Comparison of ENCODE assay signal across 1 cellular context in the genomic region with DNA sequence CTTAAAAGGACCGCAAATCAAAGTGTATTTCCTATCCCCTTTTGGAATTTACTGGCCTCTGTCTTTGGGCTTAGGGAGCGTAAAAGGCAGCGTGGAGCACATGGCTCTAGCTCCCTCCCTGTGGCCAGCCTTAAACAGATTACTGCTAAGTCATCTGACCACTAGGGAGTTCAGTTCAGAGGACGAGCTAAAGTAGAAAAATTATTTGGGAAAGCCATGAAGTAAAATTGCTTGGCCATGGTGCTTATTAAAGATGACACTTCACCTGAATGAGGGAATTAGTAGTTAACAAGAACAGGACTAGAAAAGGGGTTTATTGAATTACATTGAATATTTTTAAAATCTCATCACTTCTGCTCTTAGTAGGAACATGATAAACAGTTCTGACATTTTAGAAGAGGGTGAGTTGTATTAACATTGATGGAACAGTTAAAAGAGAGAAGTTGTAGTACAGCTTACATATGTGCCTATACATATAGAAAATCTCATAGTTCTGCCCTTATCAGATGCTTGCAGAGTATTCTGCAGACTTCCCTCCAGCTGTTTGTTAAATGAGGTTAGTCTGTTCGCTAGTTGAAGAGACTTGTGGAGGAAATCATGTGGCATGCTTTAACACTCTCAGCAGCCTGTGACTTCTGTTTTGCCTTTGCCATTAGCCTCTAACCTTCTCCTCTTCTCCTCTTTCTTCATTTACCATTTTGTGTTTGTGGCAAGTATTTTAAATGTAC.
TF ChIP-seq lines count a peak whose summit lies in the region.

No MANE protein-coding gene starts in this region.

TF ChIP-seq in H1, 55 proteins besides CTCF, POLR2A, EP300 and RAD21:
- TF ChIP-seq, protein P1, sequence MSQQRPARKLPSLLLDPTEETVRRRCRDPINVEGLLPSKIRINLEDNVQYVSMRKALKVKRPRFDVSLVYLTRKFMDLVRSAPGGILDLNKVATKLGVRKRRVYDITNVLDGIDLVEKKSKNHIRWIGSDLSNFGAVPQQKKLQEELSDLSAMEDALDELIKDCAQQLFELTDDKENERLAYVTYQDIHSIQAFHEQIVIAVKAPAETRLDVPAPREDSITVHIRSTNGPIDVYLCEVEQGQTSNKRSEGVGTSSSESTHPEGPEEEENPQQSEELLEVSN (IDR thresholded peaks at IDR 0.05): peak; percentile 72
- TF ChIP-seq, protein P2, sequence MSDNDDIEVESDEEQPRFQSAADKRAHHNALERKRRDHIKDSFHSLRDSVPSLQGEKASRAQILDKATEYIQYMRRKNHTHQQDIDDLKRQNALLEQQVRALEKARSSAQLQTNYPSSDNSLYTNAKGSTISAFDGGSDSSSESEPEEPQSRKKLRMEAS (IDR thresholded peaks at IDR 0.05): peak; percentile 89
- TF ChIP-seq, protein P3, sequence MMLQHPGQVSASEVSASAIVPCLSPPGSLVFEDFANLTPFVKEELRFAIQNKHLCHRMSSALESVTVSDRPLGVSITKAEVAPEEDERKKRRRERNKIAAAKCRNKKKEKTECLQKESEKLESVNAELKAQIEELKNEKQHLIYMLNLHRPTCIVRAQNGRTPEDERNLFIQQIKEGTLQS (IDR thresholded peaks at IDR 0.05; ENCODE audit: insufficient read depth, low read depth, low read length): no peak
